In the genomic region with DNA sequence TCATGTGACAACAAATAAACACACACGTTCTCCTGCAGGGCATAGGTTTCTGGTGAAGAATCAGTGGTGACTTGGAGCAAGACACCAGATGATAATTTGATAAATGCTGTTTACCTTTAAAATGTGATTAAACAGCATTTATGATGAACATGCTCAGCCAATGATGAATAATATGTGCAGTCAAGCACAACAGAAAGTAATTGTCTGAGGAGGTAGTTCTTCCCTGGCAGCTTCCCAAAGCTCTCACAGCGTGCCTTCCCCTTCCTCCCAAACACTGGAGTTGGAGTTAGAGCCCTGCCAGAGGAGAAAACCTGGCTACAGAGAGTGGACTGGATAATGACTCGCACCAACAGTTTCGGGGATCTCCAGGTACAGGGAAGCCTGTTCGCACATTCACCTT, we compare ENCODE assay signal across 17 cellular contexts.
DNase-seq lines count a peak whose midpoint lies in the region; ATAC-seq, FAIRE-seq and TF ChIP-seq lines count a peak whose summit lies in the region.
"Had no signal": no experiment of that assay in that cellular context is flagged by ENCODE, and none has a peak within 500 bp of the region (broad histone marks: within the 10 kb centered on the region; RNA-seq: fewer than 3 reads in every experiment).

No MANE protein-coding gene starts in this region.

- H3F3A ChIP-seq in SK-N-SH (replicated peaks; ENCODE audit: insufficient read depth): no peaks in the 10 kb centered on the region

- TF ChIP-seq POLR2A in esophagus squamous epithelium (IDR thresholded peaks at IDR 0.05): no peak

- H3K79me2 ChIP-seq in SK-N-SH (ENCODE audit: insufficient read depth): no peaks in the 10 kb centered on the region

- no peak for TF ChIP-seq RAD21 in SK-N-SH (IDR thresholded peaks at IDR 0.05; ENCODE audit: low read length)

- FAIRE-seq in D721Med (lab: Jason Lieb, UNC): peak; percentile 11
- FAIRE-seq: bronchial epithelial cell, endometrium, GM19239 had no signal

- intact Hi-C loops in esophagus squamous epithelium (cut with DNase I): no loop called here

- no peak overlapping the region for H3K9ac ChIP-seq in SK-N-SH

- H3K4me1 ChIP-seq in SK-N-SH (ENCODE audit: control insufficient read depth in 1 of 2, insufficient read depth in 2 of 2, low read depth in 1 of 2, low read length in 1 of 2) (peaks cover 0 to 9% of the 10 kb centered on the region in 2 experiments; a peak in 2 of 4 replicates), esophagus squamous epithelium (no peaks in the 10 kb centered on the region)

- no peak for ATAC-seq in GM18907 (IDR thresholded peaks at IDR 0.05; ENCODE audit: unreplicated experiment)
- ATAC-seq: natural killer cell treated with Interleukin-12 subunit alpha and Interleukin-12 subunit beta and Interleukin-15 and Interleukin-18, amount 100 ng/mL, for 72 hours had no signal

- no peaks in the 10 kb centered on the region for H3K36me3 ChIP-seq in SK-N-SH (replicated peaks in 1 of 2; ENCODE audit: control insufficient read depth in 1 of 2, insufficient read depth in 2 of 2, low read length in 1 of 2)
- no peaks in the 10 kb centered on the region for H3K36me3 ChIP-seq in esophagus squamous epithelium

- no peak for DNase-seq in D721Med (ENCODE audit: insufficient read length, low spot score)
- DNase-seq in NCI-H1105 (lab: John Stamatoyannopoulos, UW): peak; percentile 41
- DNase-seq in SK-N-SH: no peak
- DNase-seq in fibroblast of pulmonary artery (ENCODE audit: low read depth): peak; percentile 26
- no peak for DNase-seq in esophagus squamous epithelium (lab: John Stamatoyannopoulos, UW)
- DNase-seq in Kasumi-1 (lab: John Stamatoyannopoulos, UW): no peak
- DNase-seq in inferior parietal cortex (ENCODE audit: extremely low spot score): no peak
- DNase-seq: activated CD4-positive, alpha-beta T cell treated with anti-CD3 and anti-CD28 coated beads for 48 hours; activated naive CD4-positive, alpha-beta T cell treated with anti-CD3 and anti-CD28 coated beads, Interleukin-2, amount 50 U/mL, for 16 hours; IMR-90; SIG-M5 had no signal

- H3K4me3 ChIP-seq in SK-N-SH (ENCODE audit: low read depth in 2 of 2, low read length in 1 of 2) (no peak overlapping the region), fibroblast of pulmonary artery (replicated peaks; ENCODE audit: low read depth, low read length) (no peak overlapping the region), esophagus squamous epithelium (no peak overlapping the region)
- H3K4me3 ChIP-seq: lung had no signal

- TF ChIP-seq EP300 in SK-N-SH (IDR thresholded peaks at IDR 0.05; ENCODE audit: borderline replicate concordance in 1 of 2, low read depth in 1 of 2, low read length in 1 of 2): no peak

- H3K27me3 ChIP-seq in SK-N-SH (ENCODE audit: insufficient read depth): no peaks in the 10 kb centered on the region
- no peaks in the 10 kb centered on the region for H3K27me3 ChIP-seq in esophagus squamous epithelium

- CTCF ChIA-PET in SK-N-SH (lab: Yijun Ruan, JAX): interaction anchor here (0.6 kb wide), 2 partner anchors 302 to 444 kb away, joined by 3 read pairs; no protein-coding TSS in a partner anchor

- H3K27ac ChIP-seq in SK-N-SH (ENCODE audit: low read depth in 2 of 2, low read length in 1 of 2) (no peak overlapping the region), esophagus squamous epithelium (no peak overlapping the region)

- no peaks in the 10 kb centered on the region for H3K9me3 ChIP-seq in SK-N-SH
- H3K9me3 ChIP-seq in esophagus squamous epithelium: no peaks in the 10 kb centered on the region

- TF ChIP-seq CTCF in D721Med (IDR thresholded peaks at IDR 0.05; ENCODE audit: insufficient read depth, missing control alignments): no peak
- no peak for TF ChIP-seq CTCF in SK-N-SH (IDR thresholded peaks at IDR 0.05)
- no peak for TF ChIP-seq CTCF in fibroblast of pulmonary artery (IDR thresholded peaks at IDR 0.05; ENCODE audit: low read length, missing control alignments)
- TF ChIP-seq CTCF in esophagus squamous epithelium (IDR thresholded peaks at IDR 0.05): no peak

- H3K4me2 ChIP-seq in SK-N-SH: no peak overlapping the region

- H2AFZ ChIP-seq in SK-N-SH (ENCODE audit: low read depth): no peak overlapping the region

- no peaks in the 10 kb centered on the region for H3K9me2 ChIP-seq in SK-N-SH

- POLR2A ChIA-PET in SK-N-SH (lab: Yijun Ruan, JAX): no interaction called here

- 77% methylated on average over 5 of the region's 5 CpGs for WGBS in SK-N-SH (ENCODE audit: low lambda C conversion rate)
- 68 to 70% methylated on average over 4 to 5 of the region's 5 CpGs for whole genome bisulfite sequencing in esophagus squamous epithelium, 2 donors

- no peaks in the 10 kb centered on the region for H4K20me1 ChIP-seq in SK-N-SH (ENCODE audit: insufficient read depth)

TF ChIP-seq in SK-N-SH, 30 proteins besides CTCF, POLR2A, EP300 and RAD21:
- 0 out of 2 replicates have a peak, but pooled peaks have one; percentile 8 for TF ChIP-seq RCOR1 (IDR thresholded peaks at IDR 0.05; ENCODE audit: low read length)
- TF ChIP-seq, protein P1, sequence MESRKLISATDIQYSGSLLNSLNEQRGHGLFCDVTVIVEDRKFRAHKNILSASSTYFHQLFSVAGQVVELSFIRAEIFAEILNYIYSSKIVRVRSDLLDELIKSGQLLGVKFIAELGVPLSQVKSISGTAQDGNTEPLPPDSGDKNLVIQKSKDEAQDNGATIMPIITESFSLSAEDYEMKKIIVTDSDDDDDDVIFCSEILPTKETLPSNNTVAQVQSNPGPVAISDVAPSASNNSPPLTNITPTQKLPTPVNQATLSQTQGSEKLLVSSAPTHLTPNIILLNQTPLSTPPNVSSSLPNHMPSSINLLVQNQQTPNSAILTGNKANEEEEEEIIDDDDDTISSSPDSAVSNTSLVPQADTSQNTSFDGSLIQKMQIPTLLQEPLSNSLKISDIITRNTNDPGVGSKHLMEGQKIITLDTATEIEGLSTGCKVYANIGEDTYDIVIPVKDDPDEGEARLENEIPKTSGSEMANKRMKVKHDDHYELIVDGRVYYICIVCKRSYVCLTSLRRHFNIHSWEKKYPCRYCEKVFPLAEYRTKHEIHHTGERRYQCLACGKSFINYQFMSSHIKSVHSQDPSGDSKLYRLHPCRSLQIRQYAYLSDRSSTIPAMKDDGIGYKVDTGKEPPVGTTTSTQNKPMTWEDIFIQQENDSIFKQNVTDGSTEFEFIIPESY (IDR thresholded peaks at IDR 0.05; ENCODE audit: borderline replicate concordance, low read depth): no peak
- TF ChIP-seq, protein P2, sequence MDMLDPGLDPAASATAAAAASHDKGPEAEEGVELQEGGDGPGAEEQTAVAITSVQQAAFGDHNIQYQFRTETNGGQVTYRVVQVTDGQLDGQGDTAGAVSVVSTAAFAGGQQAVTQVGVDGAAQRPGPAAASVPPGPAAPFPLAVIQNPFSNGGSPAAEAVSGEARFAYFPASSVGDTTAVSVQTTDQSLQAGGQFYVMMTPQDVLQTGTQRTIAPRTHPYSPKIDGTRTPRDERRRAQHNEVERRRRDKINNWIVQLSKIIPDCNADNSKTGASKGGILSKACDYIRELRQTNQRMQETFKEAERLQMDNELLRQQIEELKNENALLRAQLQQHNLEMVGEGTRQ (IDR thresholded peaks at IDR 0.05; ENCODE audit: borderline replicate concordance, low read depth, low read length): no peak
- no peak for TF ChIP-seq FOXM1 (IDR thresholded peaks at IDR 0.05; ENCODE audit: low read depth)
- TF ChIP-seq JUND (IDR thresholded peaks at IDR 0.05): no peak

Comparison
In these comparisons a context has a peak if more than half of its experiments do, and no peak if none do; other contexts are left out.
1. DNase-seq: peak in NCI-H1105 (single experiment) and fibroblast of pulmonary artery (single experiment); none in D721Med (single experiment), SK-N-SH (single experiment), esophagus squamous epithelium (single experiment), Kasumi-1 (0 of 2) and inferior parietal cortex (single experiment).